In genomic region chr6:292506-293184, GRCh38 we compare ENCODE assay signal across 1 cellular context.
A peak's percentile ranks its signal among the peaks of the same experiment; 100 is the strongest.
TF ChIP-seq lines count a peak whose summit lies in the region.

No MANE protein-coding gene starts in this region.

TF ChIP-seq in H1, 55 proteins besides CTCF, POLR2A, EP300 and RAD21 (continued from another document):
- TF ChIP-seq NANOG (IDR thresholded peaks at IDR 0.05; ENCODE audit: insufficient read depth, low read depth, low read length, poor library complexity, severe bottlenecking): no peak
- TF ChIP-seq SAP30 (IDR thresholded peaks at IDR 0.05; ENCODE audit: insufficient read depth, insufficient replicate concordance, low read length): peak; percentile 41
- no peak for TF ChIP-seq POU5F1 (IDR thresholded peaks at IDR 0.05; ENCODE audit: low read depth, low read length)
- TF ChIP-seq POLR2AphosphoS5 (IDR thresholded peaks at IDR 0.05; ENCODE audit: low read depth, low read length): no peak
- TF ChIP-seq HDAC2 (IDR thresholded peaks at IDR 0.05; ENCODE audit: borderline replicate concordance in 1 of 2, low read depth in 2 of 2, low read length in 2 of 2): no peak
